In the genomic region with DNA sequence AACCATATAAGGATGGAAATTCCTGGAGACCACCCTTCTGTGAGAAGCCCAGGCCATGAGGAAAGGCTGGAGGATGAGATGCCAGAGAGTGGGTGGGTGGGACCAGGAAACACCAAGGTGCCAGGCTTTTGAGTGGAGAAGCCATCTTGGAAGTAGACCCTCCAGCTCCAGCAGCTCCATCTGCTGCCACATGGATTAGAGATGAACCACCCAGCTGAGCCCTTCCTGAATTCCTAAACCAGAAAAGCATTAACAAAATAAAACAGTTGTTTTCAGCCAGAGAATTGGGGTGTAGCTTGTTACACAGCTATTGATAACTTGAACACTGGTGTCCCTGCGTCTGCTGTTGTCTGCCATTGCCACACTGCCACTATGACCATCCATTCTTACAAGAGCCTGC, we compare ENCODE assay signal across 9 cellular contexts. TPM values are rescaled to one million over a fixed set of nuclear protein-coding genes. Genes with fewer than 3 reads are reported as not detected.
"Had no signal": no experiment of that assay in that cellular context is flagged by ENCODE, and none has a peak within 500 bp of the region (broad histone marks: within the 10 kb centered on the region; RNA-seq: fewer than 3 reads in every experiment).

No MANE protein-coding gene starts in this region.

- FAIRE-seq: G401.6, GM12878, GM12891, GM12892, GM18507, GM19239 had no signal

- H3K4me3 ChIP-seq: GM12878 had no signal

- ATAC-seq: GM12878 had no signal

- DNase-seq: GDM1, GF-D8 had no signal

RNA-seq across cellular contexts. Expression of gene TMEM114, which starts 6.3 kb away (rescaled TPM):
- total RNA-seq: G401, GM12878 had no signal
- polyA plus RNA-seq: GM12878 had no signal
